ENCODE assay signal across 7 cellular contexts in genomic region chr4:67288964-67289363, GRCh38.
DNase-seq lines count a peak whose midpoint lies in the region; ATAC-seq and TF ChIP-seq lines count a peak whose summit lies in the region.

No MANE protein-coding gene starts in this region.

- H3K4me2 ChIP-seq in GM23338, result no peak overlapping the region

- no peaks in the 10 kb centered on the region for H3K27me3 ChIP-seq in GM23338 (ENCODE audit: insufficient read depth)
- H3K27me3 ChIP-seq in gastrocnemius medialis, result no peaks in the 10 kb centered on the region

- no peaks in the 10 kb centered on the region for H3F3A ChIP-seq in GM23338 (replicated peaks; ENCODE audit: low read depth)

- peak; percentile 63 for DNase-seq in GM23338 (ENCODE audit: low spot score)
- DNase-seq in NCI-H345 (lab: John Stamatoyannopoulos, UW), result peak; percentile 6
- DNase-seq in ecto neural progenitor cell (ENCODE audit: low spot score), result peak; percentile 61
- no peak for DNase-seq in gastrocnemius medialis
- no peak for DNase-seq in foreskin melanocyte

- ATAC-seq in GM23338 (peak; percentile 86), gastrocnemius medialis (no peak), HG03097 (IDR thresholded peaks at IDR 0.05; ENCODE audit: low FRiP score, unreplicated experiment) (no peak)

- TF ChIP-seq CTCF in GM12875 (IDR thresholded peaks at IDR 0.05; ENCODE audit: borderline replicate concordance, insufficient read depth, low read depth, low read length) (peak; percentile 72), GM23338 (conservative IDR thresholded peaks at IDR 0.05; ENCODE audit: low read depth in 2 of 2) (peak; percentile 76 to 96), gastrocnemius medialis (IDR thresholded peaks at IDR 0.05 in 4 of 5, conservative IDR thresholded peaks at IDR 0.05 in 1 of 5) (no peak)

- peaks cover 11% of the 10 kb centered on the region for H3K4me1 Mint-ChIP-seq in GM23338

- H4K20me1 ChIP-seq in GM23338 (replicated peaks; ENCODE audit: insufficient read depth), result no peaks in the 10 kb centered on the region

- peaks cover 27% of the 10 kb centered on the region for H3K36me3 Mint-ChIP-seq in GM23338 (ENCODE audit: low read depth)

- H3K27ac ChIP-seq in GM23338 (ENCODE audit: low read depth) (no peak overlapping the region), gastrocnemius medialis (no peak overlapping the region)

- H3K4me3 ChIP-seq in GM12875 (ENCODE audit: low read depth, low read length) (no peak overlapping the region), GM23338 (no peak overlapping the region), gastrocnemius medialis (no peak overlapping the region)

- no peak overlapping the region for H3K27ac Mint-ChIP-seq in GM23338

- intact Hi-C loops in gastrocnemius medialis (cut with DNase I; ENCODE audit: low total_unique reads), result no loop called here

- no peak for TF ChIP-seq POLR2A in gastrocnemius medialis (IDR thresholded peaks at IDR 0.05)

- no peaks in the 10 kb centered on the region for H3K9me3 ChIP-seq in gastrocnemius medialis

- H2AFZ ChIP-seq in GM23338, result peak overlapping the region; percentile 59; the same call in 1 of the 2 replicates

- no peak overlapping the region for H3K4me3 Mint-ChIP-seq in GM23338

- in situ Hi-C loops in gastrocnemius medialis (cut with MboI; ENCODE audit: low sequenced_read_pairs in 4 of 4), result no loop called here

- H3K36me3 ChIP-seq in GM23338 (ENCODE audit: insufficient read depth) (no peaks in the 10 kb centered on the region), gastrocnemius medialis (no peaks in the 10 kb centered on the region)

- no peaks in the 10 kb centered on the region for H3K9me2 ChIP-seq in GM23338 (ENCODE audit: insufficient read depth)

- H3K4me1 ChIP-seq in GM23338 (ENCODE audit: insufficient read depth) (peaks cover 11% of the 10 kb centered on the region; the same call in 1 of the 2 replicates), gastrocnemius medialis (no peaks in the 10 kb centered on the region)

- H3K79me2 ChIP-seq in GM23338 (replicated peaks; ENCODE audit: insufficient read depth), result no peaks in the 10 kb centered on the region

- H3K9me3 Mint-ChIP-seq in GM23338, result peaks cover 30% of the 10 kb centered on the region

- no peaks in the 10 kb centered on the region for H3K27me3 Mint-ChIP-seq in GM23338 (ENCODE audit: insufficient read depth, low read depth, poor library complexity)

TF ChIP-seq in GM23338, 12 proteins besides CTCF, POLR2A, EP300 and RAD21:
- no peak for TF ChIP-seq STAT1 (IDR thresholded peaks at IDR 0.05; ENCODE audit: unreplicated experiment)
- TF ChIP-seq ETS1 (IDR thresholded peaks at IDR 0.05), result no peak
- no peak for TF ChIP-seq CREB1 (CRISPR knock-in tag; IDR thresholded peaks at IDR 0.05; ENCODE audit: low read depth)
- no peak for TF ChIP-seq EZH2 (IDR thresholded peaks at IDR 0.05; ENCODE audit: low read depth, unreplicated experiment)
- TF ChIP-seq ZNF331 (CRISPR knock-in tag; IDR thresholded peaks at IDR 0.05; ENCODE audit: low read depth), result no peak
- no peak for TF ChIP-seq POLR2AphosphoS5 (IDR thresholded peaks at IDR 0.05; ENCODE audit: low read depth)
- TF ChIP-seq JUNB (IDR thresholded peaks at IDR 0.05; ENCODE audit: unreplicated experiment), result no peak
- no peak for TF ChIP-seq REST (IDR thresholded peaks at IDR 0.05; ENCODE audit: unreplicated experiment)

Comparison
In these comparisons a context has a peak if more than half of its experiments do, and no peak if none do; other contexts are left out.
1. CTCF ChIP-seq: peak in GM12875 (single experiment) and GM23338 (2 of 2); none in gastrocnemius medialis (0 of 5).
2. DNase-seq: peak in GM23338 (single experiment), NCI-H345 (single experiment) and ecto neural progenitor cell (single experiment); none in gastrocnemius medialis (0 of 2) and foreskin melanocyte (single experiment).